Comparison of ENCODE assay signal across 12 cellular contexts in the genomic region with DNA sequence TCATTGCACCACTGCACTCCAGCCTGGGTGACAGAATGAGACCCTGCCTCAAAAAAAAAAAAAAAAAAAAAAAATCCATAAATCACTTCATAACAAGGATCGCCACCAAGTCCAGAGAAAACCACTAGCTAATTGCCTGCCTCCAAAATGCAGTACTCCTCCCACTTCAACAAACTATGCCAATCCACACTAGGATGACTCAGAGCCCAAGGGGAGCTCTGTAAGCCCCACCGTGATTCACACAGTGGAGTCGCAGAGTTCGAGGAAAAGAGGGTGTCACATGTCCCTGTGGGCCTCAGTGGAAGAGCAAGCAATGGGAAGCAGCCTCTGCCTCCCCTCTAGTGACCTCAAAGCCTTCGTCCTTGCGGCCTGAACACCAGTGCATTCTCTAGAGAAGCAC. TPM values are rescaled to one million over a fixed set of nuclear protein-coding genes. Genes with fewer than 3 reads are reported as not detected.
DNase-seq lines count a peak whose midpoint lies in the region; ATAC-seq lines count a peak whose summit lies in the region.
"Had no signal": no experiment of that assay in that cellular context is flagged by ENCODE, and none has a peak within 500 bp of the region (broad histone marks: within the 10 kb centered on the region; RNA-seq: fewer than 3 reads in every experiment).

No MANE protein-coding gene starts in this region.

- H3K36me3 Mint-ChIP-seq in activated CD4-positive, alpha-beta memory T cell treated with anti-CD3 and anti-CD28 coated beads, Interleukin-2, amount 10 ng/mL, durations not matched to agents 7 days and 5 days (ENCODE audit: low read depth), result peaks cover 79% of the 10 kb centered on the region

- CTCF ChIA-PET in activated CD4-positive, alpha-beta memory T cell treated with anti-CD3 and anti-CD28 coated beads, Interleukin-2, amount 10 ng/mL, durations not matched to agents 7 days and 5 days (lab: Charles Lee), result interaction anchor here (1.0 kb wide), 1 partner anchor 20 kb away, joined by 3 read pairs; no protein-coding TSS in a partner anchor

- POLR2A ChIA-PET in activated CD4-positive, alpha-beta memory T cell treated with anti-CD3 and anti-CD28 coated beads, Interleukin-2, amount 10 ng/mL, durations not matched to agents 7 days and 5 days (lab: Charles Lee), result interaction anchor here (0.6 to 3.1 kb wide), 3 partner anchors 9 to 47 kb away, joined by 3 to 30 read pairs (median 5); partner anchors contain the start of gene SNHG17

- H3K4me3 Mint-ChIP-seq in activated CD4-positive, alpha-beta memory T cell treated with anti-CD3 and anti-CD28 coated beads, Interleukin-2, amount 10 ng/mL, durations not matched to agents 7 days and 5 days, result no peak overlapping the region

- peak overlapping the region; percentile 21 for H3K27ac Mint-ChIP-seq in activated CD4-positive, alpha-beta memory T cell treated with anti-CD3 and anti-CD28 coated beads, Interleukin-2, amount 10 ng/mL, durations not matched to agents 7 days and 5 days

- peaks cover 86% of the 10 kb centered on the region for H3K36me3 ChIP-seq in H7 (replicated peaks; ENCODE audit: control insufficient read depth, insufficient read depth, low read length)

- DNase-seq in stimulated activated CD4-positive, alpha-beta T cell treated with anti-CD3 and anti-CD28 coated beads, Interleukin-15, amount 100 ng/mL, for 24 hours, result peak; percentile 53
- no peak for DNase-seq in stimulated activated CD4-positive, alpha-beta T cell treated with anti-CD3 and anti-CD28 coated beads, Interleukin-2, amount 100 ng/mL, for 48 hours
- DNase-seq in activated CD4-positive, alpha-beta memory T cell treated with anti-CD3 and anti-CD28 coated beads, Interleukin-2, amount 10 ng/mL, durations not matched to agents 7 days and 5 days, result no peak
- DNase-seq in head of caudate nucleus (peak in 36 of 42 donors; percentile 20 to 88 (median 60)), NCI-H2196 (lab: John Stamatoyannopoulos, UW; ENCODE audit: unreplicated experiment) (no peak), H7 (no peak)
- DNase-seq: activated CD8-positive, alpha-beta memory T cell treated with anti-CD3 and anti-CD28 coated beads for 24 hours; DND-41; NCI-H2227 treated with DMSO at 0.1 percent for 48 hours; retina had no signal

- H3K4me1 Mint-ChIP-seq in activated CD4-positive, alpha-beta memory T cell treated with anti-CD3 and anti-CD28 coated beads, Interleukin-2, amount 10 ng/mL, durations not matched to agents 7 days and 5 days, result peaks cover 35% of the 10 kb centered on the region

- ATAC-seq in GM19397 (IDR thresholded peaks at IDR 0.05; ENCODE audit: unreplicated experiment) (no peak), HG03159 (IDR thresholded peaks at IDR 0.05; ENCODE audit: unreplicated experiment) (no peak)

- H3K27me3 Mint-ChIP-seq in activated CD4-positive, alpha-beta memory T cell treated with anti-CD3 and anti-CD28 coated beads, Interleukin-2, amount 10 ng/mL, durations not matched to agents 7 days and 5 days, result no peaks in the 10 kb centered on the region

- H3K9me3 Mint-ChIP-seq in activated CD4-positive, alpha-beta memory T cell treated with anti-CD3 and anti-CD28 coated beads, Interleukin-2, amount 10 ng/mL, durations not matched to agents 7 days and 5 days, result no peaks in the 10 kb centered on the region

- intact Hi-C loops in head of caudate nucleus (cut with DNase I), result no loop called here

- no peaks in the 10 kb centered on the region for H3K27me3 ChIP-seq in H7 (ENCODE audit: control insufficient read depth, insufficient read depth, low read length)

- H3K4me3 ChIP-seq in H7 (ENCODE audit: insufficient read depth, low read depth, low read length), result no peak overlapping the region

RNA-seq across cellular contexts. Expression of gene SNHG17, which starts 9.1 kb away (rescaled TPM):
- 10 to 100 TPM; 30.1 to 33.4 TPM for total RNA-seq in activated CD4-positive, alpha-beta memory T cell treated with anti-CD3 and anti-CD28 coated beads, Interleukin-2, amount 10 ng/mL, durations not matched to agents 7 days and 5 days
- total RNA-seq in H7 (2014; rRNA removed; shearing (Covaris generic)), result 44.2 and 45.6 TPM in 2 replicates

RNA-seq across cellular contexts. Expression of gene RALGAPB, which starts 46.6 kb away (rescaled TPM):
- total RNA-seq in activated CD4-positive, alpha-beta memory T cell treated with anti-CD3 and anti-CD28 coated beads, Interleukin-2, amount 10 ng/mL, durations not matched to agents 7 days and 5 days, result 10 to 100 TPM; 30.5 to 31.3 TPM
- total RNA-seq in H7 (2014; rRNA removed; shearing (Covaris generic)), result 17.5 and 23.9 TPM in 2 replicates

Comparison
In these comparisons a context has a peak if more than half of its experiments do, and no peak if none do; other contexts are left out.
1. DNase-seq: peak in stimulated activated CD4-positive, alpha-beta T cell treated with anti-CD3 and anti-CD28 coated beads, Interleukin-15, amount 100 ng/mL, for 24 hours (single experiment) and head of caudate nucleus (36 of 42); none in stimulated activated CD4-positive, alpha-beta T cell treated with anti-CD3 and anti-CD28 coated beads, Interleukin-2, amount 100 ng/mL, for 48 hours (0 of 2), activated CD4-positive, alpha-beta memory T cell treated with anti-CD3 and anti-CD28 coated beads, Interleukin-2, amount 10 ng/mL, durations not matched to agents 7 days and 5 days (single experiment), NCI-H2196 (single experiment) and H7 (single experiment).